21 cellular contexts compared by ENCODE assay signal in genomic region chr10:70228503-70228902, GRCh38. TPM values are rescaled to one million over a fixed set of nuclear protein-coding genes. Genes with fewer than 3 reads are reported as not detected.
DNase-seq lines count a peak whose midpoint lies in the region; ATAC-seq, FAIRE-seq and TF ChIP-seq lines count a peak whose summit lies in the region.
"Had no signal": no experiment of that assay in that cellular context is flagged by ENCODE, and none has a peak within 500 bp of the region (broad histone marks: within the 10 kb centered on the region; RNA-seq: fewer than 3 reads in every experiment).

No MANE protein-coding gene starts in this region.

- H3K9me3 Mint-ChIP-seq in activated naive CD8-positive, alpha-beta T cell (ENCODE audit: low read depth) = no peaks in the 10 kb centered on the region
- H3K9me3 Mint-ChIP-seq in activated naive CD8-positive, alpha-beta T cell treated with anti-CD3 and anti-CD28 coated beads, Interleukin-2, amount 50 U/mL, for 24 hours = no peaks in the 10 kb centered on the region
- no peaks in the 10 kb centered on the region for H3K9me3 Mint-ChIP-seq in type B pancreatic cell
- H3K9me3 Mint-ChIP-seq: stimulated activated naive B cell treated with anti-CD40 and anti-IgM and Interleukin-4, amounts not matched to agents 10 μg/mL and 1 μg/mL and 100 μg/mL, for 72 hours had no signal

- no peak overlapping the region for H3K9ac ChIP-seq in keratinocyte (ENCODE audit: control insufficient read depth, extremely low read depth, insufficient read depth, low read length)

- WGBS in adrenal gland, 4 donors = 33 to 60% (median 49%) methylated on average over 1 of the region's 1 CpG

- no peak overlapping the region for H3K27ac Mint-ChIP-seq in activated naive CD8-positive, alpha-beta T cell
- H3K27ac Mint-ChIP-seq in activated naive CD8-positive, alpha-beta T cell treated with anti-CD3 and anti-CD28 coated beads, Interleukin-2, amount 50 U/mL, for 24 hours = no peak overlapping the region
- peak overlapping the region; percentile 36 for H3K27ac Mint-ChIP-seq in type B pancreatic cell
- H3K27ac Mint-ChIP-seq: stimulated activated naive B cell treated with anti-CD40 and anti-IgM and Interleukin-4, amounts not matched to agents 10 μg/mL and 1 μg/mL and 100 μg/mL, for 72 hours had no signal

- H3K4me1 Mint-ChIP-seq in activated naive CD8-positive, alpha-beta T cell (ENCODE audit: low read depth) = peaks cover 42% of the 10 kb centered on the region
- peaks cover 45% of the 10 kb centered on the region for H3K4me1 Mint-ChIP-seq in activated naive CD8-positive, alpha-beta T cell treated with anti-CD3 and anti-CD28 coated beads, Interleukin-2, amount 50 U/mL, for 24 hours
- peaks cover 10% of the 10 kb centered on the region for H3K4me1 Mint-ChIP-seq in type B pancreatic cell (ENCODE audit: unreplicated experiment)

- peaks cover 11% of the 10 kb centered on the region for H3K36me3 Mint-ChIP-seq in activated naive CD8-positive, alpha-beta T cell
- peaks cover 44% of the 10 kb centered on the region for H3K36me3 Mint-ChIP-seq in activated naive CD8-positive, alpha-beta T cell treated with anti-CD3 and anti-CD28 coated beads, Interleukin-2, amount 50 U/mL, for 24 hours (ENCODE audit: low read depth)
- peaks cover 7% of the 10 kb centered on the region for H3K36me3 Mint-ChIP-seq in type B pancreatic cell

- intact Hi-C loops in adrenal gland (cut with DNase I) = loop anchor here in 1 of 2 donors (10.0 kb wide), 1 partner anchor 46 kb away; no protein-coding TSS in a partner anchor
- intact Hi-C loops in ascending aorta (cut with DNase I) = loop anchor here (10.0 kb wide), 1 partner anchor 656 kb away; the partner anchor contains the start of gene PCBD1

- H3K27me3 Mint-ChIP-seq in activated naive CD8-positive, alpha-beta T cell = no peaks in the 10 kb centered on the region
- H3K27me3 Mint-ChIP-seq in activated naive CD8-positive, alpha-beta T cell treated with anti-CD3 and anti-CD28 coated beads, Interleukin-2, amount 50 U/mL, for 24 hours = no peaks in the 10 kb centered on the region
- no peaks in the 10 kb centered on the region for H3K27me3 Mint-ChIP-seq in type B pancreatic cell
- H3K27me3 Mint-ChIP-seq: CD4-positive, alpha-beta memory T cell; stimulated activated naive B cell treated with anti-CD40 and anti-IgM and Interleukin-4, amounts not matched to agents 10 μg/mL and 1 μg/mL and 100 μg/mL, for 72 hours had no signal

- H3K36me3 ChIP-seq in adrenal gland (replicated peaks in 1 of 2) (peaks cover 0 to 3% of the 10 kb centered on the region in 2 donors), keratinocyte (ENCODE audit: control insufficient read depth in 2 of 2, extremely low read depth in 1 of 2, insufficient read depth in 2 of 2, low read length in 2 of 2) (peaks cover 2 to 15% of the 10 kb centered on the region in 2 experiments), ascending aorta (no peaks in the 10 kb centered on the region)

- H3K9me3 ChIP-seq in adrenal gland (replicated peaks in 1 of 3) = no peaks in the 10 kb centered on the region
- H3K9me3 ChIP-seq in keratinocyte (ENCODE audit: control insufficient read depth, low read depth, low read length) = no peaks in the 10 kb centered on the region
- no peaks in the 10 kb centered on the region for H3K9me3 ChIP-seq in ascending aorta

- peak overlapping the region; percentile 41 for H3K4me3 Mint-ChIP-seq in activated naive CD8-positive, alpha-beta T cell
- no peak overlapping the region for H3K4me3 Mint-ChIP-seq in activated naive CD8-positive, alpha-beta T cell treated with anti-CD3 and anti-CD28 coated beads, Interleukin-2, amount 50 U/mL, for 24 hours
- H3K4me3 Mint-ChIP-seq in type B pancreatic cell = no peak overlapping the region
- H3K4me3 Mint-ChIP-seq: stimulated activated naive B cell treated with anti-CD40 and anti-IgM and Interleukin-4, amounts not matched to agents 10 μg/mL and 1 μg/mL and 100 μg/mL, for 72 hours had no signal

- TF ChIP-seq CTCF in adrenal gland (IDR thresholded peaks at IDR 0.05) = no peak
- no peak for TF ChIP-seq CTCF in keratinocyte (optimal IDR thresholded peaks at IDR 0.05 in 1 of 3, IDR thresholded peaks at IDR 0.05 in 1 of 3, conservative IDR thresholded peaks at IDR 0.05 in 1 of 3; ENCODE audit: extremely low read depth in 1 of 3, insufficient read depth in 2 of 3, low read length in 3 of 3)
- no peak for TF ChIP-seq CTCF in type B pancreatic cell (conservative IDR thresholded peaks at IDR 0.05)
- no peak for TF ChIP-seq CTCF in ascending aorta (IDR thresholded peaks at IDR 0.05)

- no peaks in the 10 kb centered on the region for H3K27me3 ChIP-seq in adrenal gland
- H3K27me3 ChIP-seq in keratinocyte (ENCODE audit: control insufficient read depth, extremely low read depth, insufficient read depth, low read length) = no peaks in the 10 kb centered on the region
- no peaks in the 10 kb centered on the region for H3K27me3 ChIP-seq in ascending aorta

- H4K20me1 ChIP-seq in keratinocyte (ENCODE audit: control insufficient read depth, extremely low read depth, insufficient read depth, low read length) = peaks cover 4% of the 10 kb centered on the region

- no peak for FAIRE-seq in keratinocyte (lab: Jason Lieb, UNC)
- FAIRE-seq: GM18507 had no signal

- H3K4me2 ChIP-seq in keratinocyte (ENCODE audit: control insufficient read depth, extremely low read depth, insufficient read depth, low read depth, low read length) = peak overlapping the region; percentile 25

- H3K79me2 ChIP-seq in keratinocyte (ENCODE audit: control insufficient read depth, insufficient read depth, low read length) = peaks cover 86% of the 10 kb centered on the region

- DNase-seq in activated naive CD8-positive, alpha-beta T cell treated with anti-CD3 and anti-CD28 coated beads, Interleukin-2, amount 50 U/mL, for 24 hours = no peak
- DNase-seq in adrenal gland = no peak
- DNase-seq in keratinocyte (ENCODE audit: low read depth, low spot score) = no peak
- no peak for DNase-seq in type B pancreatic cell (ENCODE audit: extremely low spot score, unreplicated experiment)
- DNase-seq in stimulated activated CD4-positive, alpha-beta T cell treated with anti-CD3 and anti-CD28 coated beads, Interleukin-2, amount 100 ng/mL, for 24 hours = no peak
- no peak for DNase-seq in ascending aorta (ENCODE audit: low spot score in 2 of 2)
- DNase-seq: activated CD4-positive, alpha-beta T cell treated with anti-CD3 and anti-CD28 coated beads for 1 hour; activated gamma-delta T cell treated with Interleukin-2 at 50 U/mL for 16 hours; aorta; CD4-positive, alpha-beta memory T cell; foreskin melanocyte; left cardiac atrium; NCI-H526 treated with DMSO at 0.1 percent for 48 hours; stimulated activated CD4-positive, alpha-beta T cell treated with anti-CD3 and anti-CD28 coated beads, Interleukin-15, amount 100 ng/mL, for 24 hours; stimulated activated naive B cell treated with anti-CD40 and anti-IgM and Interleukin-4, amounts not matched to agents 10 μg/mL and 1 μg/mL and 100 μg/mL, for 72 hours had no signal

- no peak for ATAC-seq in activated naive CD8-positive, alpha-beta T cell treated with anti-CD3 and anti-CD28 coated beads, Interleukin-2, amount 50 U/mL, for 24 hours
- no peak for ATAC-seq in HG02610 (IDR thresholded peaks at IDR 0.05; ENCODE audit: unreplicated experiment)
- ATAC-seq: left cardiac atrium; Panc1; SK-N-SH treated with all-trans-retinoic acid at 6 μM for 48 hours; stimulated activated naive B cell treated with anti-CD40 and anti-IgM and Interleukin-4, amounts not matched to agents 10 μg/mL and 1 μg/mL and 100 μg/mL, for 72 hours had no signal

- no peaks in the 10 kb centered on the region for H3K9me1 ChIP-seq in keratinocyte (ENCODE audit: control insufficient read depth, extremely low read depth, insufficient read depth, low read length)

- peaks cover 5 to 44% of the 10 kb centered on the region in 2 donors for H3K4me1 ChIP-seq in adrenal gland (replicated peaks in 1 of 2)
- peaks cover 15% of the 10 kb centered on the region for H3K4me1 ChIP-seq in keratinocyte (ENCODE audit: control insufficient read depth, extremely low read depth, insufficient read depth, low read length)
- peaks cover 0 to 10% of the 10 kb centered on the region in 2 donors for H3K4me1 ChIP-seq in ascending aorta

- no peak for TF ChIP-seq POLR2A in adrenal gland (IDR thresholded peaks at IDR 0.05)

- dilution Hi-C loops in keratinocyte (cut with MboI; ENCODE audit: extremely low pct_ligation_motif_present, low sequenced_read_pairs) = no loop called here

- no peak overlapping the region for H2AFZ ChIP-seq in keratinocyte (ENCODE audit: control insufficient read depth, low read length)

- H3K4me3 ChIP-seq in adrenal gland (no peak overlapping the region), keratinocyte (ENCODE audit: control insufficient read depth in 2 of 3, extremely low read depth in 1 of 3, insufficient read depth in 2 of 3, low read depth in 1 of 3, low read length in 3 of 3) (no peak overlapping the region), ascending aorta (no peak overlapping the region)

- H3K27ac ChIP-seq in adrenal gland (peak overlapping the region in 3 of 5 donors; percentile 19 to 56 (median 33)), keratinocyte (ENCODE audit: control insufficient read depth, insufficient read depth, low read length) (no peak overlapping the region), ascending aorta (no peak overlapping the region)

RNA-seq across cellular contexts. Expression of gene PPA1, which starts 4.7 kb away (rescaled TPM):
- total RNA-seq in adrenal gland (100 to 1,000 TPM; 134 to 479 (median 169) TPM), type B pancreatic cell (ENCODE audit: low replicate concordance) (105 and 110 TPM in 2 replicates), ascending aorta (66.4 TPM)
- polyA plus RNA-seq in adrenal gland (100 to 1,000 TPM in 1 of 3 donors, 10 to 100 TPM in 2; 96.9 to 600 (median 99.2) TPM), keratinocyte (201 to 324 TPM (median 203 TPM) in 3 replicates)
- polyA plus RNA-seq in keratinocyte (2011; ENCODE audit: low read depth) = 92.1 TPM
- polyA plus RNA-seq in keratinocyte (2011; cell fraction: cytosol; rRNA removed) = 200 and 321 TPM in 2 replicates
- 110 and 188 TPM in 2 replicates for polyA plus RNA-seq in keratinocyte (2011; cell fraction: nucleus; rRNA removed)
- polyA plus RNA-seq in keratinocyte (2012; ENCODE audit: low replicate concordance) = 181 and 204 TPM in 2 replicates
- polyA minus RNA-seq in keratinocyte = 24.9 to 201 TPM (median 79.6 TPM) in 3 replicates
- polyA minus RNA-seq in keratinocyte (2011; cell fraction: cytosol; rRNA and poly(A)+ RNA removed) = 138 TPM
- 30.4 and 56.4 TPM in 2 replicates for polyA minus RNA-seq in keratinocyte (2011; cell fraction: nucleus; rRNA and poly(A)+ RNA removed)

RNA-seq across cellular contexts. Expression of gene NPFFR1, which starts 55.3 kb away (rescaled TPM):
- total RNA-seq in adrenal gland (under 1 TPM in 2 of 8 donors, not detected in 6; 0.11 to 0.24 TPM), type B pancreatic cell (ENCODE audit: low replicate concordance) (not detected in 2 replicates), ascending aorta (not detected)
- polyA plus RNA-seq in adrenal gland (under 1 TPM in 2 of 3 donors, not detected in 1; 0.02 to 0.03 TPM), keratinocyte (not detected in 3 replicates)
- polyA plus RNA-seq in keratinocyte (2011; ENCODE audit: low read depth) = not detected
- polyA plus RNA-seq in keratinocyte (2011; cell fraction: cytosol; rRNA removed) = not detected in 2 replicates
- polyA plus RNA-seq in keratinocyte (2011; cell fraction: nucleus; rRNA removed) = 0.01 and 0.03 TPM in 2 replicates
- polyA plus RNA-seq in keratinocyte (2012; ENCODE audit: low replicate concordance) = 0.01 TPM in 1 of 2 replicates, not detected in the other
- polyA minus RNA-seq in keratinocyte = not detected in 3 replicates
- polyA minus RNA-seq in keratinocyte (2011; cell fraction: cytosol; rRNA and poly(A)+ RNA removed) = not detected
- 0.08 TPM in 1 of 2 replicates, not detected in the other for polyA minus RNA-seq in keratinocyte (2011; cell fraction: nucleus; rRNA and poly(A)+ RNA removed)
- total RNA-seq: CD4-positive, alpha-beta memory T cell; H4 had no signal
- polyA plus RNA-seq: CD4-positive, alpha-beta memory T cell had no signal

RNA-seq across cellular contexts. Expression of gene SAR1A, which starts 58.2 kb away (rescaled TPM):
- 100 to 1,000 TPM in 4 of 8 donors, 10 to 100 TPM in 4; 70.7 to 230 (median 114) TPM for total RNA-seq in adrenal gland
- polyA plus RNA-seq in adrenal gland = 100 to 1,000 TPM in 1 of 3 donors, 10 to 100 TPM in 2; 37.3 to 175 (median 41.2) TPM
- 71.4 to 109 TPM (median 80.2 TPM) in 3 replicates for polyA plus RNA-seq in keratinocyte
- 42.1 TPM for polyA plus RNA-seq in keratinocyte (2011; ENCODE audit: low read depth)
- polyA plus RNA-seq in keratinocyte (2011; cell fraction: cytosol; rRNA removed) = 44.9 and 71.5 TPM in 2 replicates
- polyA plus RNA-seq in keratinocyte (2011; cell fraction: nucleus; rRNA removed) = 56.6 and 70.5 TPM in 2 replicates
- 51.8 and 76.0 TPM in 2 replicates for polyA plus RNA-seq in keratinocyte (2012; ENCODE audit: low replicate concordance)
- polyA minus RNA-seq in keratinocyte = 77.5 to 146 TPM (median 102 TPM) in 3 replicates
- 95.0 TPM for polyA minus RNA-seq in keratinocyte (2011; cell fraction: cytosol; rRNA and poly(A)+ RNA removed)
- polyA minus RNA-seq in keratinocyte (2011; cell fraction: nucleus; rRNA and poly(A)+ RNA removed) = 45.6 and 96.0 TPM in 2 replicates
- 131 and 153 TPM in 2 replicates for total RNA-seq in type B pancreatic cell (ENCODE audit: low replicate concordance)
- 43.3 TPM for total RNA-seq in ascending aorta

Comparison
In these comparisons a context has a peak if more than half of its experiments do, and no peak if none do; other contexts are left out.
1. H3K27ac ChIP-seq: peak in adrenal gland (3 of 5); none in keratinocyte (single experiment) and ascending aorta (0 of 2).